ENCODE assay signal across 27 cellular contexts in genomic region chr2:149871091-149871885, GRCh38.
"Had no signal": no experiment of that assay in that cellular context is flagged by ENCODE, and none has a peak within 500 bp of the region (broad histone marks: within the 10 kb centered on the region; RNA-seq: fewer than 3 reads in every experiment).

No MANE protein-coding gene starts in this region.

- H3K4me1 ChIP-seq: esophagus muscularis mucosa, foreskin keratinocyte, gastroesophageal sphincter, heart right ventricle, parathyroid adenoma, prostate gland, suprapubic skin, transverse colon, upper lobe of right lung, vagina had no signal

- ATAC-seq: foreskin keratinocyte; gastroesophageal sphincter; heart right ventricle; left cardiac atrium; left lung; naive thymus-derived CD8-positive, alpha-beta T cell; right cardiac atrium; stimulated activated naive CD8-positive, alpha-beta T cell treated with anti-CD3 and anti-CD28 coated beads, Interleukin-15, amount 100 ng/mL, for 72 hours; upper lobe of right lung had no signal

- H3K27ac ChIP-seq: coronary artery, esophagus muscularis mucosa, foreskin keratinocyte, gastroesophageal sphincter, heart right ventricle, left lung, neutrophil, parathyroid adenoma, prostate gland, suprapubic skin, transverse colon, upper lobe of right lung, vagina had no signal

- H3K36me3 Mint-ChIP-seq: naive thymus-derived CD8-positive, alpha-beta T cell had no signal

- H3K4me3 ChIP-seq: coronary artery, esophagus muscularis mucosa, gastroesophageal sphincter, heart right ventricle, left lung, prostate gland, skin epidermis, suprapubic skin, transverse colon, upper lobe of right lung, vagina had no signal

- H3K4me1 Mint-ChIP-seq: naive thymus-derived CD8-positive, alpha-beta T cell; stimulated activated naive CD8-positive, alpha-beta T cell treated with anti-CD3 and anti-CD28 coated beads, Interleukin-15, amount 100 ng/mL, for 72 hours had no signal

- DNase-seq: dermis blood vessel endothelial cell; effector memory CD4-positive, alpha-beta T cell; foreskin keratinocyte; glutamatergic neuron; heart right ventricle; hippocampal formation; left cardiac atrium; left lung; mesendoderm; naive thymus-derived CD8-positive, alpha-beta T cell; stimulated activated CD4-positive, alpha-beta T cell treated with anti-CD3 and anti-CD28 coated beads, Interleukin-15, amount 100 ng/mL, for 24 hours; stimulated activated CD4-positive, alpha-beta T cell treated with anti-CD3 and anti-CD28 coated beads, Interleukin-2, amount 100 ng/mL, for 48 hours; stimulated activated CD8-positive, alpha-beta memory T cell treated with anti-CD3 and anti-CD28 coated beads, Interleukin-4, amount 100 ng/mL, for 48 hours; stimulated activated naive CD4-positive, alpha-beta T cell; stimulated activated naive CD8-positive, alpha-beta T cell treated with anti-CD3 and anti-CD28 coated beads, Interleukin-15, amount 100 ng/mL, for 72 hours; transverse colon; upper lobe of right lung had no signal

- H3K9ac ChIP-seq: parathyroid adenoma had no signal

- H3K4me3 Mint-ChIP-seq: naive thymus-derived CD8-positive, alpha-beta T cell; stimulated activated naive CD8-positive, alpha-beta T cell treated with anti-CD3 and anti-CD28 coated beads, Interleukin-15, amount 100 ng/mL, for 72 hours had no signal

- H3K9me3 ChIP-seq: neutrophil, prostate gland, suprapubic skin, transverse colon, upper lobe of right lung, vagina had no signal

- H3K36me3 ChIP-seq: esophagus muscularis mucosa, gastroesophageal sphincter, heart right ventricle, left lung, neutrophil, prostate gland, suprapubic skin, transverse colon, upper lobe of right lung, vagina had no signal

- H3K27me3 ChIP-seq: esophagus muscularis mucosa, foreskin keratinocyte, gastroesophageal sphincter, heart right ventricle, left lung, neutrophil, suprapubic skin, transverse colon, upper lobe of right lung, vagina had no signal

- H3K27ac Mint-ChIP-seq: naive thymus-derived CD8-positive, alpha-beta T cell had no signal

- H3K27me3 Mint-ChIP-seq: naive thymus-derived CD8-positive, alpha-beta T cell; stimulated activated naive CD8-positive, alpha-beta T cell treated with anti-CD3 and anti-CD28 coated beads, Interleukin-15, amount 100 ng/mL, for 72 hours had no signal
